ENCODE assay signal across 9 cellular contexts in genomic region chr13:30696278-30697176, GRCh38. TPM values are rescaled to one million over a fixed set of nuclear protein-coding genes. Genes with fewer than 3 reads are reported as not detected.
A peak's percentile ranks its signal among the peaks of the same experiment; 100 is the strongest.
DNase-seq lines count a peak whose midpoint lies in the region; ATAC-seq and TF ChIP-seq lines count a peak whose summit lies in the region.
"Had no signal": no experiment of that assay in that cellular context is flagged by ENCODE, and none has a peak within 500 bp of the region (broad histone marks: within the 10 kb centered on the region; RNA-seq: fewer than 3 reads in every experiment).

No MANE protein-coding gene starts in this region.

- TF ChIP-seq CTCF in chondrocyte (IDR thresholded peaks at IDR 0.05): no peak
- TF ChIP-seq CTCF in natural killer cell (IDR thresholded peaks at IDR 0.05): no peak

- H3K4me3 Mint-ChIP-seq in chondrocyte (ENCODE audit: unreplicated experiment) (peak overlapping the region; percentile 40), natural killer cell (peak overlapping the region; percentile 72)

- H3K4me3 ChIP-seq in MG63: no peak overlapping the region
- H3K4me3 ChIP-seq: SJSA1 had no signal

- H3K9me3 ChIP-seq in MG63: no peaks in the 10 kb centered on the region
- H3K9me3 ChIP-seq: SJSA1 had no signal

- H3K36me3 Mint-ChIP-seq in chondrocyte (ENCODE audit: low read depth) (no peaks in the 10 kb centered on the region), natural killer cell (no peaks in the 10 kb centered on the region)

- H3K27me3 Mint-ChIP-seq in chondrocyte (ENCODE audit: low read depth) (no peaks in the 10 kb centered on the region), natural killer cell (ENCODE audit: low read depth in 2 of 2) (peaks cover 3 to 18% of the 10 kb centered on the region in 2 donors)

- no peaks in the 10 kb centered on the region for H3K36me3 ChIP-seq in MG63
- H3K36me3 ChIP-seq: SJSA1 had no signal

- H3K4me1 Mint-ChIP-seq in chondrocyte (ENCODE audit: low read depth) (peaks cover 33% of the 10 kb centered on the region), natural killer cell (peaks cover 34 to 44% of the 10 kb centered on the region in 2 donors)

- DNase-seq in GF-D8 (lab: John Stamatoyannopoulos, UW) (peak; percentile 32), MG63 (peak; percentile 20), chondrocyte (ENCODE audit: low spot score) (no peak), natural killer cell (no peak), OCI-M1 (lab: John Stamatoyannopoulos, UW) (no peak), SHP77 (lab: John Stamatoyannopoulos, UW) (no peak)

- intact Hi-C loops in natural killer cell (cut with micrococcal nuclease): no loop called here

- H3K9me3 Mint-ChIP-seq in chondrocyte (ENCODE audit: low read depth): no peaks in the 10 kb centered on the region
- H3K9me3 Mint-ChIP-seq in natural killer cell: no peaks in the 10 kb centered on the region

- no peaks in the 10 kb centered on the region for H3K27me3 ChIP-seq in MG63
- H3K27me3 ChIP-seq: SJSA1 had no signal

- H3K27ac Mint-ChIP-seq in chondrocyte (ENCODE audit: unreplicated experiment) (peak overlapping the region; percentile 60), natural killer cell (peak overlapping the region in 1 of 2 donors; percentile 78)

- ATAC-seq in natural killer cell: peak; percentile 60 to 77 (median 76)
- ATAC-seq in HG03139 (IDR thresholded peaks at IDR 0.05; ENCODE audit: unreplicated experiment): no peak
- ATAC-seq in HG03520 (IDR thresholded peaks at IDR 0.05; ENCODE audit: unreplicated experiment): no peak

RNA-seq across cellular contexts. Expression of gene ALOX5AP, which starts 38.8 kb away (rescaled TPM):
- not detected in 2 replicates for total RNA-seq in MG63 (2014; rRNA removed; shearing (Covaris generic); ENCODE audit: low replicate concordance)
- 0.57 to 2.1 TPM (median 1.1 TPM) in 3 replicates for total RNA-seq in chondrocyte
- 100 to 1,000 TPM in 2 of 3 donors, 10 to 100 TPM in 1; 83.9 to 150 (median 114) TPM for total RNA-seq in natural killer cell

Comparison
In these comparisons a context has a peak if more than half of its experiments do, and no peak if none do; other contexts are left out.
1. DNase-seq: peak in GF-D8 (single experiment) and MG63 (single experiment); none in chondrocyte (single experiment), natural killer cell (single experiment), OCI-M1 (single experiment) and SHP77 (0 of 2).
2. ATAC-seq: peak in natural killer cell (3 of 3); none in HG03139 (single experiment) and HG03520 (single experiment).
3. RNA of gene ALOX5AP, which starts 38.8 kb away (total RNA-seq): 83.9 to 150 TPM in natural killer cell; 0.57 to 2.1 TPM in chondrocyte and not detected in MG63; every median in the first group is over 10 times any median in the second.